Comparison of ENCODE assay signal across 10 cellular contexts in the genomic region with DNA sequence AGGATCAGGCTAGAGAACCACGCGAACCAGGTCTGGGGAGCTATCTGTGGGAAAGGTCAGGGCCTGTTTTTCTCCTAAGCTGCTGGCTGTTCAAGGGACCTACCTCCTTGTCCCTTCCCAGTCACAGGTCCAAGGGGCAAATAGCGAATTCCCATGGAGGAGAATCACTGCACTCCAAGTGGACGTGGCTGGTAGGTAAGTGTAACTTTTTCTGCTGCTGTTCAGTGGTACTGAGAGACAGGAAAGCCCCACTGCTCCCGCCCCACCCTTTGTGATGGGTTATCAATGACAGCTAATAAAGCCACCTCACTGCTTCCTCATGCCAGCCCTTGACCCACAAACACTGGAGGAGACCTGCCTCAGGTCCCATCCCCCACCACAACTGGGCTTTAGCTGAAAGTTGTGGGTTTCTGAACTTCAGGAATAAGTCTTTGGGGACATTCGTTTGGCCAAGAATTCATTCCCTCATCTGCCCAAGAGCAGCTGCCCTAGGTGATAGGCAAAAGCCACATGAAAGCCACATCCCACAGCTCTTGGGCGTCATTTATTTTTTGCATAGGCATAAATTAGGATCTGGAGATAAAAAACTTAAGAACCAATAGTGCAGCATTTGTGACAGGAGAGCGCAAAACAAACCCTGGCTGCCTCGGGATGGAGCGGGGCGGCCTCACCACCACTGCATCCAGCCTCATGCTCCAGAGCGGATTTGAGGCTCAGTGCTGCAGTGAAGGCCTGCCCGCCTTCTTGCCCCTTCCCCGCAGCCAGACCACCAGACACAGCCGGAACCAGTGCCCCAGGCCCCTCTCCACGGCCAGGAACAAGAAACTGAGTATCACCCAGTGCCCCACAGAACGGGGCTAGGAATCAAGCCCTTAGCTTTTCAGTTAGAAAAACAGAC. TPM values are rescaled to one million over a fixed set of nuclear protein-coding genes. Genes with fewer than 3 reads are reported as not detected.
DNase-seq lines count a peak whose midpoint lies in the region; ATAC-seq and TF ChIP-seq lines count a peak whose summit lies in the region.
"Had no signal": no experiment of that assay in that cellular context is flagged by ENCODE, and none has a peak within 500 bp of the region (broad histone marks: within the 10 kb centered on the region; RNA-seq: fewer than 3 reads in every experiment).

No MANE protein-coding gene starts in this region.

- intact Hi-C loops in dorsolateral prefrontal cortex (cut with DNase I), result loop anchor here in 1 of 2 donors (2.0 kb wide), 1 partner anchor 20 kb away; the partner anchor contains the start of gene SUN2
- intact Hi-C loops in natural killer cell (cut with micrococcal nuclease), result no loop called here

- H3K23ac ChIP-seq in mesenchymal stem cell (ENCODE audit: low read length in 2 of 2), result no peak overlapping the region

- H3K9me3 ChIP-seq in mesenchymal stem cell (ENCODE audit: control insufficient read depth, low read length), result no peaks in the 10 kb centered on the region

- H3K4me2 ChIP-seq in mesenchymal stem cell (ENCODE audit: low read length, poor library complexity, severe bottlenecking), result no peak overlapping the region

- no peak for DNase-seq in stimulated activated naive CD8-positive, alpha-beta T cell treated with anti-CD3 and anti-CD28 coated beads, Interleukin-15, Interleukin-2, amounts not matched to agents 100 U/mL and 50 U/mL, for 24 hours
- DNase-seq in dorsolateral prefrontal cortex (peak in 3 of 10 donors; percentile 21 to 46 (median 28)), natural killer cell (no peak), medulla oblongata (ENCODE audit: extremely low spot score) (no peak), AG08395 (ENCODE audit: low spot score) (no peak), mesenchymal stem cell (no peak), epidermal melanocyte (ENCODE audit: insufficient read length, low spot score) (no peak)
- DNase-seq: NK-92 treated with Interleukin-12 subunit alpha and Interleukin-12 subunit beta, amount 100 ng/mL, for 24 hours; stimulated activated CD4-positive, alpha-beta T cell treated with anti-CD3 and anti-CD28 coated beads, Interleukin-1b, Interleukin-23, amount 100 ng/mL, for 48 hours had no signal

- H3K36me3 Mint-ChIP-seq in stimulated activated naive CD8-positive, alpha-beta T cell treated with anti-CD3 and anti-CD28 coated beads, Interleukin-15, Interleukin-2, amounts not matched to agents 100 ng/mL and 50 ng/mL, for 24 hours (ENCODE audit: low read depth), result peaks cover 61% of the 10 kb centered on the region
- no peaks in the 10 kb centered on the region for H3K36me3 Mint-ChIP-seq in natural killer cell

- no peaks in the 10 kb centered on the region for H3K27me3 Mint-ChIP-seq in stimulated activated naive CD8-positive, alpha-beta T cell treated with anti-CD3 and anti-CD28 coated beads, Interleukin-15, Interleukin-2, amounts not matched to agents 100 ng/mL and 50 ng/mL, for 24 hours
- no peaks in the 10 kb centered on the region for H3K27me3 Mint-ChIP-seq in natural killer cell (ENCODE audit: low read depth in 2 of 2)

- no peak overlapping the region for H3K18ac ChIP-seq in mesenchymal stem cell (ENCODE audit: low read depth in 1 of 2, low read length in 2 of 2)

- peaks cover 12% of the 10 kb centered on the region for H3K79me1 ChIP-seq in mesenchymal stem cell (replicated peaks; ENCODE audit: low read length, poor library complexity, severe bottlenecking)

- H3K4ac ChIP-seq in mesenchymal stem cell (ENCODE audit: low read depth in 1 of 2, low read length in 2 of 2), result no peak overlapping the region

- no peak overlapping the region for H2BK15ac ChIP-seq in mesenchymal stem cell (ENCODE audit: low read depth, poor library complexity, severe bottlenecking)

- H3K4me3 Mint-ChIP-seq in stimulated activated naive CD8-positive, alpha-beta T cell treated with anti-CD3 and anti-CD28 coated beads, Interleukin-15, Interleukin-2, amounts not matched to agents 100 ng/mL and 50 ng/mL, for 24 hours, result no peak overlapping the region
- peak overlapping the region; percentile 15 for H3K4me3 Mint-ChIP-seq in natural killer cell

- no peak overlapping the region for H4K8ac ChIP-seq in mesenchymal stem cell (ENCODE audit: low read length)

- no peak overlapping the region for H2AK5ac ChIP-seq in mesenchymal stem cell (ENCODE audit: low read length, severe bottlenecking)

- H2AFZ ChIP-seq in mesenchymal stem cell (ENCODE audit: low read depth, low read length), result no peak overlapping the region

- H3K4me3 ChIP-seq in dorsolateral prefrontal cortex (peak overlapping the region in 5 of 59 donors; percentile 2 to 15 (median 11)), mesenchymal stem cell (ENCODE audit: insufficient read depth in 1 of 2, low read depth in 1 of 2, low read length in 2 of 2) (no peak overlapping the region)

- no peak overlapping the region for H2BK5ac ChIP-seq in mesenchymal stem cell (ENCODE audit: low read depth, low read length, poor library complexity, severe bottlenecking)

- 90% methylated on average over 17 of the region's 17 CpGs for WGBS in mesenchymal stem cell

- H3K27ac Mint-ChIP-seq in stimulated activated naive CD8-positive, alpha-beta T cell treated with anti-CD3 and anti-CD28 coated beads, Interleukin-15, Interleukin-2, amounts not matched to agents 100 ng/mL and 50 ng/mL, for 24 hours, result peak overlapping the region; percentile 75
- peak overlapping the region; percentile 83 to 86 for H3K27ac Mint-ChIP-seq in natural killer cell

- H3K36me3 ChIP-seq in mesenchymal stem cell (ENCODE audit: control insufficient read depth in 1 of 2, insufficient read depth in 2 of 2, low read depth in 1 of 2, low read length in 2 of 2), result peaks cover 88 to 100% of the 10 kb centered on the region in 2 experiments

- no peak for ATAC-seq in stimulated activated naive CD8-positive, alpha-beta T cell treated with anti-CD3 and anti-CD28 coated beads, Interleukin-15, Interleukin-2, amounts not matched to agents 100 U/mL and 50 U/mL, for 24 hours
- ATAC-seq in natural killer cell, result no peak

- no peak overlapping the region for H3K14ac ChIP-seq in mesenchymal stem cell (ENCODE audit: low read length in 2 of 2)

- peaks cover 3% of the 10 kb centered on the region for H3K4me1 ChIP-seq in mesenchymal stem cell (ENCODE audit: control insufficient read depth, insufficient read depth, low read depth, low read length)

- no peak for TF ChIP-seq CTCF in dorsolateral prefrontal cortex (IDR thresholded peaks at IDR 0.05 in 54 of 56, conservative IDR thresholded peaks at IDR 0.05 in 2 of 56; ENCODE audit: low read depth in 1 of 56, partially characterized antibody in 56 of 56)
- no peak for TF ChIP-seq CTCF in natural killer cell (IDR thresholded peaks at IDR 0.05)

- no peak overlapping the region for H4K91ac ChIP-seq in mesenchymal stem cell (ENCODE audit: low read length)

- H2BK120ac ChIP-seq in mesenchymal stem cell (ENCODE audit: low read depth, low read length), result no peak overlapping the region

- H3K27me3 ChIP-seq in dorsolateral prefrontal cortex, result no peaks in the 10 kb centered on the region
- no peaks in the 10 kb centered on the region for H3K27me3 ChIP-seq in mesenchymal stem cell (ENCODE audit: control insufficient read depth in 1 of 2, insufficient read depth in 1 of 2, low read length in 2 of 2)

- H3K27ac ChIP-seq in dorsolateral prefrontal cortex, result peak overlapping the region; percentile 89 to 100 (median 98)
- no peak overlapping the region for H3K27ac ChIP-seq in mesenchymal stem cell (ENCODE audit: low read length, poor library complexity, severe bottlenecking)

- no peak overlapping the region for H3K9ac ChIP-seq in mesenchymal stem cell (ENCODE audit: low read length)

- H3K9me3 Mint-ChIP-seq in stimulated activated naive CD8-positive, alpha-beta T cell treated with anti-CD3 and anti-CD28 coated beads, Interleukin-15, Interleukin-2, amounts not matched to agents 100 ng/mL and 50 ng/mL, for 24 hours, result no peaks in the 10 kb centered on the region
- H3K9me3 Mint-ChIP-seq in natural killer cell, result no peaks in the 10 kb centered on the region

- peaks cover 40% of the 10 kb centered on the region for H3K4me1 Mint-ChIP-seq in stimulated activated naive CD8-positive, alpha-beta T cell treated with anti-CD3 and anti-CD28 coated beads, Interleukin-15, Interleukin-2, amounts not matched to agents 100 ng/mL and 50 ng/mL, for 24 hours (ENCODE audit: low read depth)
- peaks cover 27 to 62% of the 10 kb centered on the region in 2 donors for H3K4me1 Mint-ChIP-seq in natural killer cell

- no peak overlapping the region for H2BK12ac ChIP-seq in mesenchymal stem cell (ENCODE audit: low read length in 2 of 2)

RNA-seq across cellular contexts. Expression of gene SUN2, which starts 21.3 kb away (rescaled TPM):
- 100 to 1,000 TPM; 122 to 627 (median 268) TPM for total RNA-seq in dorsolateral prefrontal cortex
- 1,000 to 10,000 TPM in 1 of 3 donors, 100 to 1,000 TPM in 2; 882 to 1,056 (median 886) TPM for total RNA-seq in natural killer cell
- 22.3 TPM for polyA plus RNA-seq in mesenchymal stem cell (2013, experiment 1 of 2)
- polyA plus RNA-seq in mesenchymal stem cell (2013, experiment 2 of 2), result 21.7 TPM

RNA-seq across cellular contexts. Expression of gene GTPBP1, which starts 28.7 kb away (rescaled TPM):
- total RNA-seq in dorsolateral prefrontal cortex, result 10 to 100 TPM; 30.5 to 76.8 (median 48.2) TPM
- total RNA-seq in natural killer cell, result 100 to 1,000 TPM; 236 to 259 (median 249) TPM
- 14.9 TPM for polyA plus RNA-seq in mesenchymal stem cell (2013, experiment 1 of 2)
- 13.6 TPM for polyA plus RNA-seq in mesenchymal stem cell (2013, experiment 2 of 2)

RNA-seq across cellular contexts. Expression of gene JOSD1, which starts 33.7 kb away (rescaled TPM):
- total RNA-seq in dorsolateral prefrontal cortex, result 10 to 100 TPM; 41.2 to 87.6 (median 55.2) TPM
- total RNA-seq in natural killer cell, result 100 to 1,000 TPM; 123 to 165 (median 128) TPM
- 34.6 TPM for polyA plus RNA-seq in mesenchymal stem cell (2013, experiment 1 of 2)
- 31.7 TPM for polyA plus RNA-seq in mesenchymal stem cell (2013, experiment 2 of 2)

RNA-seq across cellular contexts. Expression of gene TOMM22, which starts 52.7 kb away (rescaled TPM):
- total RNA-seq in dorsolateral prefrontal cortex, result 10 to 100 TPM; 26.7 to 64.2 (median 47.2) TPM
- total RNA-seq in natural killer cell, result 10 to 100 TPM; 45.9 to 50.6 (median 47.5) TPM
- polyA plus RNA-seq in mesenchymal stem cell (2013, experiment 1 of 2), result 43.9 TPM
- 43.6 TPM for polyA plus RNA-seq in mesenchymal stem cell (2013, experiment 2 of 2)

RNA-seq across cellular contexts. Expression of gene DNAL4, which starts 59.5 kb away (rescaled TPM):
- total RNA-seq in dorsolateral prefrontal cortex (10 to 100 TPM; 15.6 to 42.0 (median 23.9) TPM), natural killer cell (1 to 10 TPM; 5.4 to 9.8 (median 6.2) TPM)
- 11.2 TPM for polyA plus RNA-seq in mesenchymal stem cell (2013, experiment 1 of 2)
- polyA plus RNA-seq in mesenchymal stem cell (2013, experiment 2 of 2), result 11.2 TPM
